Comparison of ENCODE assay signal across 27 cellular contexts in the genomic region with DNA sequence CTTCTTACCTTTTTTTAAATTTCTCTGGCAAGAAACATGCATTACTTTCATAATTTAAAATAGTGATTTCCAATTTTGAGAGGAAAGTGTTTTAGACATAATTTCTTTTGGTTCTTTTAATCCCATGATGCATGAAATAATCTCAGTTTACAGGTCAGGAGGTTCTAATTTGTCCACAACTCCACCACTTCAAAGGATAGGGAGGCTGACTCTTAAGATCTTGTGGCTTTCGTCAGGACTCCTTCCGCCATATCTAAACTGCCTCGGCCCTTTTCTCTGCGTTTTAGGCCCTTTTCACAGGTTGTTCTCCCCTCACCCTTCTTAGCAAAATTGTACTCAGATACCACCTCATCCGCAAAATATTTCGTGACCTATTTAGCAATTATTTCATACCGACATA. TPM values are rescaled to one million over a fixed set of nuclear protein-coding genes. Genes with fewer than 3 reads are reported as not detected.
DNase-seq lines count a peak whose midpoint lies in the region; ATAC-seq, FAIRE-seq and TF ChIP-seq lines count a peak whose summit lies in the region.
"Had no signal": no experiment of that assay in that cellular context is flagged by ENCODE, and none has a peak within 500 bp of the region (broad histone marks: within the 10 kb centered on the region; RNA-seq: fewer than 3 reads in every experiment).

No MANE protein-coding gene starts in this region.

- no peak overlapping the region for H2BK120ac ChIP-seq in trophoblast cell (ENCODE audit: insufficient read depth, low read length, poor library complexity)

- no peak overlapping the region for H3K9ac ChIP-seq in BLaER1 treated with 17β-estradiol and CSF1 and Interleukin-3, amounts not matched to agents 10 nM and 100 nM
- no peak overlapping the region for H3K9ac ChIP-seq in astrocyte (ENCODE audit: low read length)
- no peak overlapping the region for H3K9ac ChIP-seq in trophoblast cell (ENCODE audit: low read length)
- H3K9ac ChIP-seq: GM23248, KMS-11 had no signal

- intact Hi-C loops in CD4-positive, alpha-beta T cell (cut with DNase I, micrococcal nuclease): loop anchor here in 1 of 2 experiments (10.0 kb wide), 1 partner anchor 532 kb away; the partner anchor contains the start of genes GLB1 and TMPPE

- H3K4me3 ChIP-seq in BLaER1 treated with 17β-estradiol and CSF1 and Interleukin-3, amounts not matched to agents 10 nM and 100 nM: 0 out of 20 replicates have a peak overlapping the region, but pooled peaks of 1 of the 10 experiments have one; percentile 14
- H3K4me3 ChIP-seq in GM23338: no peak overlapping the region
- no peak overlapping the region for H3K4me3 ChIP-seq in astrocyte (ENCODE audit: insufficient read depth, low read depth, low read length)
- no peak overlapping the region for H3K4me3 ChIP-seq in neutrophil (ENCODE audit: low read depth in 1 of 2, low read length in 1 of 2)
- H3K4me3 ChIP-seq in trophoblast cell (ENCODE audit: low read depth, low read length): no peak overlapping the region
- H3K4me3 ChIP-seq: A549, GM23248, HAP-1, SJSA1 had no signal

- TF ChIP-seq CTCF in GM23338 (conservative IDR thresholded peaks at IDR 0.05; ENCODE audit: low read depth in 2 of 2): no peak
- no peak for TF ChIP-seq CTCF in astrocyte (IDR thresholded peaks at IDR 0.05; ENCODE audit: insufficient read depth, low read depth, low read length)
- TF ChIP-seq CTCF in neutrophil (IDR thresholded peaks at IDR 0.05): no peak
- no peak for TF ChIP-seq CTCF in CD4-positive, alpha-beta T cell (IDR thresholded peaks at IDR 0.05)

- no peak overlapping the region for H3K27ac ChIP-seq in BLaER1 treated with 17β-estradiol and CSF1 and Interleukin-3, amounts not matched to agents 10 nM and 100 nM
- H3K27ac ChIP-seq in GM23338 (ENCODE audit: low read depth) (0 out of 2 replicates have a peak overlapping the region, but pooled peaks have one; percentile 63), astrocyte (ENCODE audit: low read depth, low read length) (no peak overlapping the region), neutrophil (peak overlapping the region; percentile 20), trophoblast cell (ENCODE audit: low read depth, low read length) (no peak overlapping the region)
- no peak overlapping the region for H3K27ac ChIP-seq in CD4-positive, alpha-beta T cell (ENCODE audit: low read depth, low read length)
- H3K27ac ChIP-seq: A549, GM23248, KMS-11, SJSA1 had no signal

- H3K36me3 Mint-ChIP-seq in GM23338 (ENCODE audit: low read depth) (peaks cover 21% of the 10 kb centered on the region), astrocyte (ENCODE audit: low read depth, unreplicated experiment) (peaks cover 8% of the 10 kb centered on the region)
- H3K36me3 Mint-ChIP-seq in CD4-positive, alpha-beta T cell (ENCODE audit: low read depth): peaks cover 26% of the 10 kb centered on the region

- H3K79me2 ChIP-seq in GM23338 (replicated peaks; ENCODE audit: insufficient read depth) (peaks cover 100% of the 10 kb centered on the region), astrocyte (ENCODE audit: insufficient read depth, low read length) (peaks cover 97% of the 10 kb centered on the region), trophoblast cell (ENCODE audit: control insufficient read depth, insufficient read depth, low read length, poor library complexity) (peaks cover 2% of the 10 kb centered on the region)

- no peak overlapping the region for H4K91ac ChIP-seq in trophoblast cell (ENCODE audit: low read depth, low read length)

- H2BK5ac ChIP-seq in trophoblast cell (ENCODE audit: low read depth, low read length, poor library complexity): no peak overlapping the region

- H3K27ac Mint-ChIP-seq in GM23338 (no peak overlapping the region; the same call in 1 of the 2 replicates), astrocyte (ENCODE audit: unreplicated experiment) (peak overlapping the region; percentile 12)
- no peak overlapping the region for H3K27ac Mint-ChIP-seq in CD4-positive, alpha-beta T cell
- H3K27ac Mint-ChIP-seq: HFFc6 had no signal

- H3F3A ChIP-seq in GM23338 (replicated peaks; ENCODE audit: low read depth): 0 out of 2 replicates have a peak, but pooled peaks cover 7% of the 10 kb centered on the region

- H4K20me1 ChIP-seq in BLaER1 treated with 17β-estradiol and CSF1 and Interleukin-3, amounts not matched to agents 10 nM and 100 nM: peaks cover 46 to 100% (median 94%) of the 10 kb centered on the region in 11 experiments; a peak in 21 of 22 replicates
- H4K20me1 ChIP-seq in GM23338 (replicated peaks; ENCODE audit: insufficient read depth) (peaks cover 40% of the 10 kb centered on the region), astrocyte (ENCODE audit: insufficient read depth, low read length) (peaks cover 62% of the 10 kb centered on the region)

- H2AFZ ChIP-seq in GM23338 (no peak overlapping the region), astrocyte (ENCODE audit: low read depth, low read length) (no peak overlapping the region), trophoblast cell (ENCODE audit: insufficient read depth, low read length, poor library complexity) (no peak overlapping the region)
- H2AFZ ChIP-seq: GM23248 had no signal

- CTCF ChIA-PET in CD4-positive, alpha-beta T cell (lab: Charles Lee): no interaction called here

- DNase-seq in GM23338 (ENCODE audit: low spot score) (no peak), astrocyte (ENCODE audit: low read depth) (no peak), trophoblast cell (no peak), NCI-H2171 (lab: John Stamatoyannopoulos, UW) (no peak)
- DNase-seq in CD4-positive, alpha-beta T cell: no peak
- DNase-seq: AML-193, GM23248, HFFc6, IMR-90, NCI-H1048, NCI-H1417, NCI-H1694, NCI-H2081, NCI-H226, NCI-H510A, NCI-H69, Right ventricle myocardium superior, RPMI8226 had no signal

- H2BK12ac ChIP-seq in trophoblast cell (ENCODE audit: low read length): no peak overlapping the region

- ATAC-seq in GM23338: no peak
- ATAC-seq in CD4-positive, alpha-beta T cell (ENCODE audit: poor library complexity): no peak
- ATAC-seq: A549 had no signal

- H3K14ac ChIP-seq in trophoblast cell (ENCODE audit: low read length): no peak overlapping the region

- no peak overlapping the region for H3K4me3 Mint-ChIP-seq in GM23338
- H3K4me3 Mint-ChIP-seq in astrocyte (ENCODE audit: unreplicated experiment): no peak overlapping the region
- H3K4me3 Mint-ChIP-seq in CD4-positive, alpha-beta T cell: no peak overlapping the region
- H3K4me3 Mint-ChIP-seq: CD14-positive monocyte, HFFc6 had no signal

- no peaks in the 10 kb centered on the region for H3K4me1 Mint-ChIP-seq in GM23338
- H3K4me1 Mint-ChIP-seq in astrocyte (ENCODE audit: low read depth, unreplicated experiment): no peaks in the 10 kb centered on the region
- peaks cover 36% of the 10 kb centered on the region for H3K4me1 Mint-ChIP-seq in CD4-positive, alpha-beta T cell (ENCODE audit: low read depth)

- no peak overlapping the region for H3K23ac ChIP-seq in trophoblast cell (ENCODE audit: low read length)

- H3K27me3 ChIP-seq in BLaER1 treated with 17β-estradiol and CSF1 and Interleukin-3, amounts not matched to agents 10 nM and 100 nM: no peaks in the 10 kb centered on the region
- H3K27me3 ChIP-seq in GM23338 (ENCODE audit: insufficient read depth) (no peaks in the 10 kb centered on the region), astrocyte (ENCODE audit: insufficient read depth, low read length) (no peaks in the 10 kb centered on the region), neutrophil (no peaks in the 10 kb centered on the region), trophoblast cell (ENCODE audit: insufficient read depth, low read length) (no peaks in the 10 kb centered on the region)
- no peaks in the 10 kb centered on the region for H3K27me3 ChIP-seq in CD4-positive, alpha-beta T cell (ENCODE audit: control insufficient read depth, insufficient read depth, low read length)
- H3K27me3 ChIP-seq: SJSA1 had no signal

- H3K9me2 ChIP-seq in GM23338 (ENCODE audit: insufficient read depth): no peaks in the 10 kb centered on the region

- H3K9me3 ChIP-seq in BLaER1 treated with 17β-estradiol and CSF1 and Interleukin-3, amounts not matched to agents 10 nM and 100 nM (replicated peaks in 1 of 11): peaks cover 0 to 11% (median 0%) of the 10 kb centered on the region in 11 experiments; a peak in 1 of 22 replicates
- no peaks in the 10 kb centered on the region for H3K9me3 ChIP-seq in astrocyte (ENCODE audit: insufficient read depth, low read depth, low read length)
- H3K9me3 ChIP-seq in neutrophil: no peaks in the 10 kb centered on the region
- H3K9me3 ChIP-seq in CD4-positive, alpha-beta T cell (ENCODE audit: control insufficient read depth, low read length): no peaks in the 10 kb centered on the region
- H3K9me3 ChIP-seq in trophoblast cell (ENCODE audit: insufficient read depth, low read depth, low read length): no peaks in the 10 kb centered on the region
- H3K9me3 ChIP-seq: A549, HAP-1, SJSA1 had no signal

- H3K18ac ChIP-seq in trophoblast cell (ENCODE audit: low read length): no peak overlapping the region

- H2AK5ac ChIP-seq in trophoblast cell (ENCODE audit: low read length): no peak overlapping the region

- no CpG with 5 or more reads among the region's 7 CpGs for WGBS in trophoblast cell (ENCODE audit: extremely low coverage, insufficient coverage, insufficient read length)

- H3K36me3 ChIP-seq in BLaER1 treated with 17β-estradiol and CSF1 and Interleukin-3, amounts not matched to agents 10 nM and 100 nM: peaks cover 43 to 93% (median 75%) of the 10 kb centered on the region in 11 experiments
- H3K36me3 ChIP-seq in GM23338 (ENCODE audit: insufficient read depth) (0 out of 2 replicates have a peak, but pooled peaks cover 3% of the 10 kb centered on the region), astrocyte (ENCODE audit: insufficient read depth, low read length) (no peaks in the 10 kb centered on the region), neutrophil (peaks cover 20% of the 10 kb centered on the region), trophoblast cell (ENCODE audit: control insufficient read depth in 1 of 2, insufficient read depth in 2 of 2, low read length in 2 of 2) (peaks cover 4 to 12% of the 10 kb centered on the region in 2 experiments)

- peak overlapping the region in 6 of 11 experiments; percentile 5 to 48 (median 18); a peak in 7 of 22 replicates for H3K4me2 ChIP-seq in BLaER1 treated with 17β-estradiol and CSF1 and Interleukin-3, amounts not matched to agents 10 nM and 100 nM
- H3K4me2 ChIP-seq in GM23338: no peak overlapping the region
- H3K4me2 ChIP-seq in astrocyte (ENCODE audit: low read length): no peak overlapping the region
- no peak overlapping the region for H3K4me2 ChIP-seq in trophoblast cell (ENCODE audit: low read length)
- H3K4me2 ChIP-seq: A549, KMS-11 had no signal

- POLR2A ChIA-PET in CD4-positive, alpha-beta T cell (lab: Charles Lee): no interaction called here

- no peaks in the 10 kb centered on the region for H3K9me3 Mint-ChIP-seq in GM23338
- no peaks in the 10 kb centered on the region for H3K9me3 Mint-ChIP-seq in astrocyte (ENCODE audit: unreplicated experiment)
- no peaks in the 10 kb centered on the region for H3K9me3 Mint-ChIP-seq in CD4-positive, alpha-beta T cell
- H3K9me3 Mint-ChIP-seq: HFFc6 had no signal

- H3K4ac ChIP-seq in trophoblast cell (ENCODE audit: low read depth, low read length): no peak overlapping the region

- no peak for FAIRE-seq in astrocyte (lab: Jason Lieb, UNC)
- FAIRE-seq: A549, D721Med, GM18507 had no signal

- H3K79me1 ChIP-seq in trophoblast cell (ENCODE audit: low read length): no peaks in the 10 kb centered on the region

- peaks cover 6 to 26% (median 14%) of the 10 kb centered on the region in 10 experiments for H3K4me1 ChIP-seq in BLaER1 treated with 17β-estradiol and CSF1 and Interleukin-3, amounts not matched to agents 10 nM and 100 nM
- H3K4me1 ChIP-seq in GM23338 (ENCODE audit: insufficient read depth): no peaks in the 10 kb centered on the region
- H3K4me1 ChIP-seq in astrocyte (ENCODE audit: insufficient read depth, low read length): no peaks in the 10 kb centered on the region
- peaks cover 4% of the 10 kb centered on the region in 2 experiments for H3K4me1 ChIP-seq in neutrophil (ENCODE audit: control insufficient read depth in 1 of 2, insufficient read depth in 1 of 2, low read depth in 1 of 2, low read length in 1 of 2)
- no peaks in the 10 kb centered on the region for H3K4me1 ChIP-seq in trophoblast cell (ENCODE audit: control insufficient read depth in 1 of 2, insufficient read depth in 2 of 2, low read length in 2 of 2)
- H3K4me1 ChIP-seq: HAP-1, SJSA1 had no signal

- H4K8ac ChIP-seq in trophoblast cell (ENCODE audit: low read depth, low read length): no peak overlapping the region

- H3K27me3 Mint-ChIP-seq in GM23338 (ENCODE audit: insufficient read depth, low read depth, poor library complexity) (no peaks in the 10 kb centered on the region), astrocyte (ENCODE audit: low read depth, unreplicated experiment) (no peaks in the 10 kb centered on the region)
- H3K27me3 Mint-ChIP-seq in CD4-positive, alpha-beta T cell: no peaks in the 10 kb centered on the region

- no peak overlapping the region for H4K12ac ChIP-seq in trophoblast cell (ENCODE audit: low read depth, low read length)

RNA-seq across cellular contexts. Expression of gene DYNC1LI1, which starts 8.0 kb away (rescaled TPM):
- total RNA-seq in GM23338 (2014; rRNA removed; shearing (Covaris generic)): 45.1 and 52.9 TPM in 2 replicates
- 41.7 and 48.0 TPM in 2 replicates for polyA plus RNA-seq in GM23338 (2016; fragmentation: Nextera tagmentation; extraction: Ambion mirVana)
- total RNA-seq in astrocyte: 39.0 and 43.0 TPM in 2 replicates
- total RNA-seq in CD4-positive, alpha-beta T cell: 10 to 100 TPM; 28.1 to 28.3 TPM
- polyA plus RNA-seq in trophoblast cell (2013): 25.8 TPM in 2 replicates

RNA-seq across cellular contexts. Expression of gene CMTM6, which starts 60.0 kb away (rescaled TPM):
- total RNA-seq in GM23338 (2014; rRNA removed; shearing (Covaris generic)): 78.0 and 123 TPM in 2 replicates
- polyA plus RNA-seq in GM23338 (2016; fragmentation: Nextera tagmentation; extraction: Ambion mirVana): 34.9 and 42.3 TPM in 2 replicates
- 52.2 and 53.6 TPM in 2 replicates for total RNA-seq in astrocyte
- 10 to 100 TPM; 36.5 to 37.8 TPM for total RNA-seq in CD4-positive, alpha-beta T cell
- 43.3 and 44.3 TPM in 2 replicates for polyA plus RNA-seq in trophoblast cell (2013)

Comparison
In these comparisons a context has a peak if more than half of its experiments do, and no peak if none do; other contexts are left out.
1. H3K27ac ChIP-seq: peak in GM23338 (single experiment) and neutrophil (single experiment); none in BLaER1 treated with 17β-estradiol and CSF1 and Interleukin-3, amounts not matched to agents 10 nM and 100 nM (0 of 11), astrocyte (single experiment), CD4-positive, alpha-beta T cell (single experiment) and trophoblast cell (single experiment).
2. H3K4me2 ChIP-seq: peak in BLaER1 treated with 17β-estradiol and CSF1 and Interleukin-3, amounts not matched to agents 10 nM and 100 nM (6 of 11); none in GM23338 (single experiment), astrocyte (single experiment) and trophoblast cell (single experiment).